9 cellular contexts compared by ENCODE assay signal in the genomic region with DNA sequence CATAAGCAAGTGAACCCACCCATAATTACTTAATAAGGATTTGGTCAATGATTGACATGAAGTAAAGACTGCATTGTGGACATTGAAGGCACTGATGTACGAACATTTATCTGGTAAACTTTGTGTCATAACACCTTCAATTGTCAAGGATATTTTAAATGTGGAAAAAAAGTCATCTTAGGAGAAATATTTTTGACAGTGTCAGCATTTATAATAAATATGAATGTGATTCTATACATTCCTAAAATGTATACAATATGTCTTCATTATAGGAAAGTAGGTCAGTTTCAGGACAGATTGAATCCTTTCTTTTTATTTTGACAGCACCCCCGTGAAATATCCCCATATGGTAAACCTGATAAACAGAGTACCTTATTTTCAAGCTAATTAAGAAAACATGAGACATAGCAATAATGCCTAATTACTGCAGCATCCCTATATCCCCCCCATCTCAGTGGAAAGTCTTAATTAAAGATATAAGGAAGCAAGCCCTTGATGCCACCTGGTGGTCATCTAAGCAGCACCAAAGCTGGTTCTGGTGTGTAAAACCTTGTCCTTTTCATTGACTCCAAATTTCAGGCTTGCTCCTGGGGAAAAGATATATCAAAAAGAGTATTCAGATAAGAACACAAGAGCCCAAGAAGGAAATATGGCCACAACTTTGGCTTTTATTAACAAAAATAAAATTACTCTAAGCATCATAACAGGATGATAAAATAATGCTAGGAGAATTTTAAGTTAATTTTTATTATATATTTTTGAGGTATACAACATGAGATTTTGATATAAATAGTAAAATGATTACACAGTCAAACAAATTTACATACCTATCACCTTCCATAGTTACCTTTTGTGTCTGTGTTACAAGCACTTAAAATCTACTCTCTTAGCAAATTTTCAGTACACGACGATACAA.
A peak's percentile ranks its signal among the peaks of the same experiment; 100 is the strongest.
DNase-seq lines count a peak whose midpoint lies in the region; ATAC-seq and TF ChIP-seq lines count a peak whose summit lies in the region.
"Had no signal": no experiment of that assay in that cellular context is flagged by ENCODE, and none has a peak within 500 bp of the region (broad histone marks: within the 10 kb centered on the region; RNA-seq: fewer than 3 reads in every experiment).

No MANE protein-coding gene starts in this region.

- H3K27ac Mint-ChIP-seq in activated naive CD4-positive, alpha-beta T cell treated with anti-CD3 and anti-CD28 coated beads, Interleukin-2, amount 10 ng/mL, durations not matched to agents 7 days and 5 days: no peak overlapping the region

- H3K4me3 Mint-ChIP-seq in activated naive CD4-positive, alpha-beta T cell treated with anti-CD3 and anti-CD28 coated beads, Interleukin-2, amount 10 ng/mL, durations not matched to agents 7 days and 5 days: no peak overlapping the region

- intact Hi-C loops in left ventricle myocardium inferior (cut with micrococcal nuclease): no loop called here

- no peaks in the 10 kb centered on the region for H3K27me3 ChIP-seq in left ventricle myocardium inferior (ENCODE audit: low read depth)

- CTCF ChIA-PET in activated naive CD4-positive, alpha-beta T cell treated with anti-CD3 and anti-CD28 coated beads, Interleukin-2, amount 10 ng/mL, durations not matched to agents 7 days and 5 days (lab: Charles Lee): no interaction called here

- in situ Hi-C loops in SK-MEL-5 (cut with HindIII; ENCODE audit: low pct_unique_long_range_greater_than_20kb, low sequenced_read_pairs): no loop called here

- no peaks in the 10 kb centered on the region for H3K36me3 ChIP-seq in left ventricle myocardium inferior

- H3K4me1 Mint-ChIP-seq in activated naive CD4-positive, alpha-beta T cell treated with anti-CD3 and anti-CD28 coated beads, Interleukin-2, amount 10 ng/mL, durations not matched to agents 7 days and 5 days: no peaks in the 10 kb centered on the region

- H3K4me1 ChIP-seq in left ventricle myocardium inferior: no peaks in the 10 kb centered on the region

- H3K36me3 Mint-ChIP-seq in activated naive CD4-positive, alpha-beta T cell treated with anti-CD3 and anti-CD28 coated beads, Interleukin-2, amount 10 ng/mL, durations not matched to agents 7 days and 5 days: no peaks in the 10 kb centered on the region

- ATAC-seq in GM18868 (IDR thresholded peaks at IDR 0.05; ENCODE audit: unreplicated experiment) (peak; percentile 52), GM21576 (IDR thresholded peaks at IDR 0.05; ENCODE audit: unreplicated experiment) (no peak), GM21526 (IDR thresholded peaks at IDR 0.05; ENCODE audit: low FRiP score, unreplicated experiment) (no peak)

- no peak overlapping the region for H3K27ac ChIP-seq in left ventricle myocardium inferior (replicated peaks)

- no peaks in the 10 kb centered on the region for H3K27me3 Mint-ChIP-seq in activated naive CD4-positive, alpha-beta T cell treated with anti-CD3 and anti-CD28 coated beads, Interleukin-2, amount 10 ng/mL, durations not matched to agents 7 days and 5 days

- DNase-seq in AG09309 (ENCODE audit: low read depth) (no peak), SK-MEL-5 (ENCODE audit: low read depth, low spot score) (peak; percentile 78), left ventricle myocardium inferior (no peak), HuH-7 (ENCODE audit: low spot score) (no peak)
- DNase-seq in activated naive CD4-positive, alpha-beta T cell treated with anti-CD3 and anti-CD28 coated beads, Interleukin-2, amount 10 ng/mL, durations not matched to agents 7 days and 5 days: no peak
- DNase-seq: activated effector memory CD4-positive, alpha-beta T cell treated with Interleukin-2 at 50 U/mL for 16 hours had no signal

- H3K4me3 ChIP-seq in AG09309 (ENCODE audit: control insufficient read depth, low read depth, low read length) (no peak overlapping the region), left ventricle myocardium inferior (no peak overlapping the region)

- peak; percentile 34 for TF ChIP-seq CTCF in AG09309 (IDR thresholded peaks at IDR 0.05; ENCODE audit: control insufficient read depth, insufficient read depth, low read depth, low read length, missing control alignments)
- TF ChIP-seq CTCF in left ventricle myocardium inferior (IDR thresholded peaks at IDR 0.05; ENCODE audit: borderline replicate concordance): peak; percentile 65

- no peaks in the 10 kb centered on the region for H3K9me3 ChIP-seq in left ventricle myocardium inferior (replicated peaks)

- H3K9me3 Mint-ChIP-seq in activated naive CD4-positive, alpha-beta T cell treated with anti-CD3 and anti-CD28 coated beads, Interleukin-2, amount 10 ng/mL, durations not matched to agents 7 days and 5 days: no peaks in the 10 kb centered on the region
